ENCODE assay signal across 31 cellular contexts in genomic region chr3:179871782-179872181, GRCh38.
DNase-seq lines count a peak whose midpoint lies in the region; TF ChIP-seq lines count a peak whose summit lies in the region.
"Had no signal": no experiment of that assay in that cellular context is flagged by ENCODE, and none has a peak within 500 bp of the region (broad histone marks: within the 10 kb centered on the region; RNA-seq: fewer than 3 reads in every experiment).

No MANE protein-coding gene starts in this region.

- dilution Hi-C loops in mammary epithelial cell (cut with HindIII; ENCODE audit: low sequenced_read_pairs) = no loop called here

- H4K20me1 ChIP-seq in mammary epithelial cell (ENCODE audit: insufficient read depth, low read length) = no peaks in the 10 kb centered on the region
- H4K20me1 ChIP-seq in OCI-LY3 (ENCODE audit: insufficient read depth, low read length) = no peaks in the 10 kb centered on the region

- POLR2A ChIA-PET in MCF 10A (lab: Yijun Ruan, JAX) = no interaction called here

- H2AFZ ChIP-seq in mammary epithelial cell (ENCODE audit: low read depth, low read length) = no peak overlapping the region
- H2AFZ ChIP-seq in OCI-LY3 (ENCODE audit: low read depth, low read length) = peak overlapping the region; percentile 78

- intact Hi-C loops in mammary epithelial cell (cut with micrococcal nuclease) = no loop called here
- intact Hi-C loops in MCF 10A (cut with micrococcal nuclease) = no loop called here
- intact Hi-C loops in lower leg skin (cut with DNase I; ENCODE audit: low total_unique reads) = no loop called here

- H3K9ac ChIP-seq in mammary epithelial cell (ENCODE audit: insufficient read depth, low read length) = no peak overlapping the region
- no peak overlapping the region for H3K9ac ChIP-seq in OCI-LY3 (ENCODE audit: low read length)
- H3K9ac ChIP-seq: KMS-11 had no signal

- H3K4me1 Mint-ChIP-seq in MCF 10A (ENCODE audit: insufficient read depth, unreplicated experiment) = no peaks in the 10 kb centered on the region
- H3K4me1 Mint-ChIP-seq: activated naive CD4-positive, alpha-beta T cell treated with anti-CD3 and anti-CD28 coated beads, Interleukin-2, amount 50 U/mL, for 24 hours; immature natural killer cell; nephron; stimulated activated effector memory CD8-positive, alpha-beta T cell treated with anti-CD3 and anti-CD28 coated beads, Interleukin-12 subunit alpha, Interleukin-12 subunit beta, amount 100 ng/mL, for 72 hours had no signal

- H3K4me3 Mint-ChIP-seq in MCF 10A (ENCODE audit: unreplicated experiment) = no peak overlapping the region
- H3K4me3 Mint-ChIP-seq: activated naive CD4-positive, alpha-beta T cell treated with anti-CD3 and anti-CD28 coated beads, Interleukin-2, amount 50 U/mL, for 24 hours; immature natural killer cell; nephron; stimulated activated effector memory CD8-positive, alpha-beta T cell treated with anti-CD3 and anti-CD28 coated beads, Interleukin-12 subunit alpha, Interleukin-12 subunit beta, amount 100 ng/mL, for 72 hours; T-helper 2 cell treated with Interferon-gamma antibody and Interleukin-4, amounts not matched to agents 5 μg/mL and 100 μg/mL, for 36 hours had no signal

- no peaks in the 10 kb centered on the region for H3K27me3 Mint-ChIP-seq in MCF 10A (ENCODE audit: insufficient read depth, unreplicated experiment)
- H3K27me3 Mint-ChIP-seq: activated naive CD4-positive, alpha-beta T cell treated with anti-CD3 and anti-CD28 coated beads, Interleukin-2, amount 50 U/mL, for 24 hours had no signal

- H3K4me1 ChIP-seq in mammary epithelial cell (ENCODE audit: insufficient read depth, low read length) = no peaks in the 10 kb centered on the region
- H3K4me1 ChIP-seq in OCI-LY3 (ENCODE audit: low read length) = peaks cover 4% of the 10 kb centered on the region; the same call in 1 of the 2 replicates
- H3K4me1 ChIP-seq: Caco-2, pancreas, Peyer's patch, tibial nerve had no signal

- in situ Hi-C loops in mammary epithelial cell (cut with MboI; ENCODE audit: low sequenced_read_pairs in 2 of 2) = no loop called here

- H3K27ac ChIP-seq in mammary epithelial cell (ENCODE audit: insufficient read depth, low read depth, low read length) (no peak overlapping the region), OCI-LY3 (ENCODE audit: low read length) (no peak overlapping the region), coronary artery (no peak overlapping the region)
- H3K27ac ChIP-seq: 22Rv1, KMS-11, pancreas, Peyer's patch, tibial nerve had no signal

- H3K4me2 ChIP-seq in mammary epithelial cell (ENCODE audit: insufficient read depth, low read depth, low read length) = no peak overlapping the region
- H3K4me2 ChIP-seq in OCI-LY3 (ENCODE audit: low read length) = no peak overlapping the region
- H3K4me2 ChIP-seq: KMS-11 had no signal

- TF ChIP-seq POLR2A in lower leg skin (IDR thresholded peaks at IDR 0.05) = no peak

- H3K9me3 ChIP-seq in mammary epithelial cell (replicated peaks; ENCODE audit: insufficient read depth, low read length) = no peaks in the 10 kb centered on the region
- no peaks in the 10 kb centered on the region for H3K9me3 ChIP-seq in OCI-LY3 (ENCODE audit: insufficient read depth, low read length)
- H3K9me3 ChIP-seq: Caco-2, pancreas, Peyer's patch, tibial nerve had no signal

- peak; percentile 29 for DNase-seq in mammary epithelial cell
- DNase-seq in MCF 10A (ENCODE audit: unreplicated experiment) = no peak
- DNase-seq in epithelial cell of esophagus (ENCODE audit: low read depth) = peak; percentile 52
- no peak for DNase-seq in GOT3 (lab: John Stamatoyannopoulos, UW)
- DNase-seq in GM20000 (ENCODE audit: low spot score) = no peak
- no peak for DNase-seq in coronary artery (ENCODE audit: low spot score)
- no peak for DNase-seq in lower leg skin (ENCODE audit: low spot score in 2 of 2)
- DNase-seq: activated CD4-positive, alpha-beta T cell treated with anti-CD3 and anti-CD28 coated beads for 4 hours; activated T-cell treated with anti-CD3 and anti-CD28 coated beads for 4 hours; amniotic stem cell; C1 segment of cervical spinal cord; Caco-2; DMS79 treated with DMSO at 0.1 percent for 48 hours; GF-D8; immature natural killer cell; left colon; NCI-H226; NCI-H526 treated with DMSO at 0.1 percent for 48 hours; pancreas; Peyer's patch; retina; SHP77 treated with DMSO at 0.1 percent for 48 hours had no signal

- no peaks in the 10 kb centered on the region for H3K36me3 Mint-ChIP-seq in MCF 10A (ENCODE audit: insufficient read depth, unreplicated experiment)
- H3K36me3 Mint-ChIP-seq: activated naive CD4-positive, alpha-beta T cell treated with anti-CD3 and anti-CD28 coated beads, Interleukin-2, amount 50 U/mL, for 24 hours; immature natural killer cell; stimulated activated effector memory CD8-positive, alpha-beta T cell treated with anti-CD3 and anti-CD28 coated beads, Interleukin-12 subunit alpha, Interleukin-12 subunit beta, amount 100 ng/mL, for 72 hours had no signal

- BruUV-seq in mammary epithelial cell (replicated peaks; lab: Mats Ljungman, UMichigan) (no TSS peak), MCF 10A (replicated peaks; lab: Mats Ljungman, UMichigan) (no TSS peak)

- CTCF ChIA-PET in mammary epithelial cell (lab: Charles Lee; ENCODE audit: low non-redundant PET) (no interaction called here), MCF 10A (lab: Yijun Ruan, JAX) (no interaction called here)

- H3K36me3 ChIP-seq in mammary epithelial cell (ENCODE audit: insufficient read depth, low read length) (no peaks in the 10 kb centered on the region), OCI-LY3 (replicated peaks; ENCODE audit: low read depth, low read length) (no peaks in the 10 kb centered on the region)
- H3K36me3 ChIP-seq: pancreas, Peyer's patch, tibial nerve had no signal

- H3K79me2 ChIP-seq in mammary epithelial cell (ENCODE audit: insufficient read depth, low read length) (no peaks in the 10 kb centered on the region), OCI-LY3 (ENCODE audit: low read length) (no peaks in the 10 kb centered on the region)

- H3K27me3 ChIP-seq in mammary epithelial cell (ENCODE audit: insufficient read depth, low read length) = no peaks in the 10 kb centered on the region
- H3K27me3 ChIP-seq in OCI-LY3 (ENCODE audit: low read depth, low read length) = no peaks in the 10 kb centered on the region
- H3K27me3 ChIP-seq: pancreas, Peyer's patch, tibial nerve had no signal

- 68% methylated on average over 4 of the region's 4 CpGs for WGBS in mammary epithelial cell (ENCODE audit: low coverage, missing lambda C conversion rate)
- whole genome bisulfite sequencing in lower leg skin, 2 donors = 66 to 78% methylated on average over 4 of the region's 4 CpGs

- H3K4me3 ChIP-seq in mammary epithelial cell (replicated peaks in 1 of 3; ENCODE audit: insufficient read depth in 1 of 3, low read depth in 2 of 3, low read length in 3 of 3) (no peak overlapping the region), OCI-LY3 (ENCODE audit: low read length) (no peak overlapping the region), epithelial cell of esophagus (ENCODE audit: low read length) (no peak overlapping the region), coronary artery (no peak overlapping the region), lower leg skin (ENCODE audit: low read depth, poor library complexity, severe bottlenecking) (no peak overlapping the region)
- H3K4me3 ChIP-seq: pancreas, Peyer's patch, tibial nerve had no signal

- no peak overlapping the region for H3K27ac Mint-ChIP-seq in MCF 10A (ENCODE audit: low read depth, unreplicated experiment)
- H3K27ac Mint-ChIP-seq: activated naive CD4-positive, alpha-beta T cell treated with anti-CD3 and anti-CD28 coated beads, Interleukin-2, amount 50 U/mL, for 24 hours; activated T-helper 2 cell treated with anti-CD3 and anti-CD28 coated beads, Interferon-gamma antibody, Interleukin-2, Interleukin-4, amounts not matched to agents 10 μg/mL and 5 μg/mL and 100 μg/mL, durations not matched to agents 14 hours and 24 hours and 36 hours; immature natural killer cell; nephron; stimulated activated effector memory CD8-positive, alpha-beta T cell treated with anti-CD3 and anti-CD28 coated beads, Interleukin-12 subunit alpha, Interleukin-12 subunit beta, amount 100 ng/mL, for 72 hours; T-helper 2 cell treated with Interferon-gamma antibody and Interleukin-4, amounts not matched to agents 5 μg/mL and 100 μg/mL, for 36 hours had no signal

- TF ChIP-seq CTCF in mammary epithelial cell (conservative IDR thresholded peaks at IDR 0.05 in 1 of 2, IDR thresholded peaks at IDR 0.05 in 1 of 2; ENCODE audit: extremely low read depth in 1 of 2, insufficient read depth in 1 of 2, low read depth in 1 of 2, low read length in 2 of 2) (no peak), MCF 10A (IDR thresholded peaks at IDR 0.05; ENCODE audit: unreplicated experiment) (no peak), OCI-LY3 (IDR thresholded peaks at IDR 0.05; ENCODE audit: low read depth, low read length) (no peak), epithelial cell of esophagus (IDR thresholded peaks at IDR 0.05; ENCODE audit: insufficient read depth, low read depth, low read length, missing control alignments) (no peak), GM20000 (IDR thresholded peaks at IDR 0.05; ENCODE audit: extremely low read depth, missing control alignments) (no peak), coronary artery (IDR thresholded peaks at IDR 0.05) (no peak), lower leg skin (IDR thresholded peaks at IDR 0.05) (no peak)

- H3K9me3 Mint-ChIP-seq in MCF 10A (ENCODE audit: unreplicated experiment) = no peaks in the 10 kb centered on the region
- H3K9me3 Mint-ChIP-seq: activated naive CD4-positive, alpha-beta T cell treated with anti-CD3 and anti-CD28 coated beads, Interleukin-2, amount 50 U/mL, for 24 hours; activated T-helper 2 cell treated with anti-CD3 and anti-CD28 coated beads, Interferon-gamma antibody, Interleukin-2, Interleukin-4, amounts not matched to agents 10 μg/mL and 5 μg/mL and 100 μg/mL, durations not matched to agents 14 hours and 24 hours and 36 hours; nephron; stimulated activated effector memory CD8-positive, alpha-beta T cell treated with anti-CD3 and anti-CD28 coated beads, Interleukin-12 subunit alpha, Interleukin-12 subunit beta, amount 100 ng/mL, for 72 hours; T-helper 2 cell treated with Interferon-gamma antibody and Interleukin-4, amounts not matched to agents 5 μg/mL and 100 μg/mL, for 36 hours had no signal

Comparison
In these comparisons a context has a peak if more than half of its experiments do, and no peak if none do; other contexts are left out.
1. DNase-seq: peak in mammary epithelial cell (single experiment) and epithelial cell of esophagus (single experiment); none in MCF 10A (single experiment), GOT3 (single experiment), GM20000 (single experiment), coronary artery (single experiment) and lower leg skin (0 of 2).